ENCODE assay signal across 18 cellular contexts in genomic region chr14:96160913-96161310, GRCh38. TPM values are rescaled to one million over a fixed set of nuclear protein-coding genes. Genes with fewer than 3 reads are reported as not detected.
DNase-seq lines count a peak whose midpoint lies in the region; ATAC-seq and TF ChIP-seq lines count a peak whose summit lies in the region.
"Had no signal": no experiment of that assay in that cellular context is flagged by ENCODE, and none has a peak within 500 bp of the region (broad histone marks: within the 10 kb centered on the region; RNA-seq: fewer than 3 reads in every experiment).

No MANE protein-coding gene starts in this region.

- H3K4me1 Mint-ChIP-seq in endodermal cell, result no peaks in the 10 kb centered on the region

- H3K4me3 ChIP-seq in right atrium auricular region (no peak overlapping the region), heart right ventricle (no peak overlapping the region), endodermal cell (ENCODE audit: low read length) (no peak overlapping the region), urinary bladder (ENCODE audit: low read depth, low read length) (no peak overlapping the region)
- H3K4me3 ChIP-seq: BLaER1 had no signal

- H3K27me3 ChIP-seq in right atrium auricular region, result no peaks in the 10 kb centered on the region
- peaks cover 0 to 7% (median 0%) of the 10 kb centered on the region in 7 donors for H3K27me3 ChIP-seq in heart right ventricle
- no peaks in the 10 kb centered on the region for H3K27me3 ChIP-seq in endodermal cell (ENCODE audit: control insufficient read depth, insufficient read depth, low read length, poor library complexity, severe bottlenecking)
- H3K27me3 ChIP-seq: BLaER1 had no signal

- ATAC-seq in heart right ventricle (no peak), sciatic nerve (no peak), HG03108 (IDR thresholded peaks at IDR 0.05; ENCODE audit: unreplicated experiment) (no peak), GM19395 (IDR thresholded peaks at IDR 0.05; ENCODE audit: unreplicated experiment) (no peak)

- H3K4me1 ChIP-seq in right atrium auricular region, result no peaks in the 10 kb centered on the region
- no peaks in the 10 kb centered on the region for H3K4me1 ChIP-seq in heart right ventricle
- H3K4me1 ChIP-seq in endodermal cell (ENCODE audit: control insufficient read depth, insufficient read depth, low read length), result no peaks in the 10 kb centered on the region
- H3K4me1 ChIP-seq in urinary bladder (ENCODE audit: insufficient read depth), result no peaks in the 10 kb centered on the region
- H3K4me1 ChIP-seq: BLaER1 had no signal

- H3K9me3 ChIP-seq in right atrium auricular region (no peaks in the 10 kb centered on the region), heart right ventricle (no peaks in the 10 kb centered on the region), endodermal cell (ENCODE audit: control insufficient read depth, low read length) (no peaks in the 10 kb centered on the region)
- H3K9me3 ChIP-seq: BLaER1 had no signal

- no peak overlapping the region for H3K27ac Mint-ChIP-seq in endodermal cell

- 95 to 96% methylated on average over 4 of the region's 4 CpGs for WGBS in heart right ventricle, 2 donors
- 93 to 100% methylated on average over 3 to 4 of the region's 4 CpGs for WGBS in endodermal cell (ENCODE audit: insufficient coverage in 1 of 2, insufficient read length in 1 of 2), 2 experiments
- 97% methylated on average over 4 of the region's 4 CpGs for WGBS in urinary bladder

- TF ChIP-seq CTCF in right atrium auricular region (IDR thresholded peaks at IDR 0.05) (no peak), heart right ventricle (IDR thresholded peaks at IDR 0.05) (no peak), endodermal cell (conservative IDR thresholded peaks at IDR 0.05) (no peak)

- no peak overlapping the region for H3K4me3 Mint-ChIP-seq in endodermal cell
- H3K4me3 Mint-ChIP-seq: CD4-positive, alpha-beta memory T cell had no signal

- no peak overlapping the region for H3K9ac ChIP-seq in endodermal cell (ENCODE audit: extremely low read depth, low read length, poor library complexity, severe bottlenecking)
- H3K9ac ChIP-seq: BLaER1 had no signal

- intact Hi-C loops in heart right ventricle (cut with DNase I), result no loop called here
- intact Hi-C loops in sciatic nerve (cut with DNase I), result no loop called here

- H3K36me3 ChIP-seq in right atrium auricular region (no peaks in the 10 kb centered on the region), heart right ventricle (no peaks in the 10 kb centered on the region), endodermal cell (ENCODE audit: control insufficient read depth, insufficient read depth, low read length) (no peaks in the 10 kb centered on the region), urinary bladder (ENCODE audit: insufficient read depth) (no peaks in the 10 kb centered on the region)
- H3K36me3 ChIP-seq: BLaER1 had no signal

- no peak overlapping the region for H3K27ac ChIP-seq in right atrium auricular region
- no peak overlapping the region for H3K27ac ChIP-seq in heart right ventricle
- no peak overlapping the region for H3K27ac ChIP-seq in endodermal cell (ENCODE audit: low read depth, low read length)
- H3K27ac ChIP-seq in urinary bladder (ENCODE audit: low read depth), result peak overlapping the region; percentile 28
- H3K27ac ChIP-seq: BLaER1 had no signal

- H3K9me3 Mint-ChIP-seq in endodermal cell, result no peaks in the 10 kb centered on the region
- H3K9me3 Mint-ChIP-seq: CD4-positive, alpha-beta memory T cell had no signal

- DNase-seq in right atrium auricular region (ENCODE audit: low spot score) (peak; percentile 32), heart right ventricle (no peak), endodermal cell (peak; percentile 10), sciatic nerve (ENCODE audit: low spot score) (peak; percentile 15), NCI-H146 (lab: John Stamatoyannopoulos, UW) (no peak)
- DNase-seq: CD4-positive, alpha-beta memory T cell; GF-D8; H7; NCI-H1092 treated with DMSO at 0.1 percent for 48 hours; NCI-H1694; NCI-H2107; NCI-H510A; NCI-H748 treated with DMSO at 0.1 percent for 48 hours; SHP77 treated with DMSO at 0.1 percent for 48 hours had no signal

- H3K27me3 Mint-ChIP-seq in endodermal cell (ENCODE audit: insufficient read depth), result peaks cover 2% of the 10 kb centered on the region
- H3K27me3 Mint-ChIP-seq: CD4-positive, alpha-beta memory T cell had no signal

- H3K36me3 Mint-ChIP-seq in endodermal cell (ENCODE audit: low read depth), result no peaks in the 10 kb centered on the region
- H3K36me3 Mint-ChIP-seq: CD4-positive, alpha-beta memory T cell had no signal

RNA-seq across cellular contexts. Expression of gene BDKRB2, which starts 43.7 kb away (rescaled TPM):
- total RNA-seq in right atrium auricular region (1 to 10 TPM; 1.7 to 2.9 TPM), heart right ventricle (1 to 10 TPM in 3 of 10 donors, under 1 TPM in 7; 0.19 to 3.6 (median 0.64) TPM), endodermal cell (1 to 10 TPM; 1.1 to 3.8 TPM), sciatic nerve (50.4 TPM), urinary bladder (10.5 TPM)
- polyA plus RNA-seq in heart right ventricle (under 1 TPM; 0.58 to 0.59 TPM), urinary bladder (30.5 TPM)
- 0.57 TPM for polyA plus RNA-seq in endodermal cell (2013, experiment 1 of 2)
- 0.87 TPM for polyA plus RNA-seq in endodermal cell (2013, experiment 2 of 2)
- total RNA-seq: CD4-positive, alpha-beta memory T cell had no signal
- polyA plus RNA-seq: CD4-positive, alpha-beta memory T cell had no signal

Comparison
In these comparisons a context has a peak if more than half of its experiments do, and no peak if none do; other contexts are left out.
1. DNase-seq: peak in right atrium auricular region (single experiment), endodermal cell (single experiment) and sciatic nerve (single experiment); none in heart right ventricle (0 of 2) and NCI-H146 (single experiment).